Comparison of ENCODE assay signal across 27 cellular contexts in the genomic region with DNA sequence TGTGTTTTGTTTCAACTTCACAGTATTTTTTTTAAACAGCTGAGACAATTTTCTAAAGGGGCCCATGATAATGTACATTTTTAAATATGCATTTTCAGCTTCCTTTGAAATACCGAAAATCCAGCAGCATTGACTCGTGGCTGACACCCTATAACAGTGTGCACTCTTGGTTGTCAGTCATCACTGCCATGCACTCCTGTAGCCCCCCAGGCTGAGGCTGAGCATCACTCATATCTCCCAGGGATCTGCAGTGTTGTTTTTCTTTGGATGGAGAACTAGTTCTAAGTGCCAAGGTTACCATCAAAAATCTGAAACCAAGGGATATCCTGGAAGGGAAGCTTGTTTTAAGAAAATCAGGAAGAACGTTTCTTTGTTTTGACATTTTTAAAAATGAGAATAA.
DNase-seq lines count a peak whose midpoint lies in the region; ATAC-seq and TF ChIP-seq lines count a peak whose summit lies in the region.
"Had no signal": no experiment of that assay in that cellular context is flagged by ENCODE, and none has a peak within 500 bp of the region (broad histone marks: within the 10 kb centered on the region; RNA-seq: fewer than 3 reads in every experiment).

No MANE protein-coding gene starts in this region.

- H3K79me1 ChIP-seq in IMR-90 (ENCODE audit: low read depth in 1 of 2, low read length in 2 of 2) = peaks cover 0 to 4% of the 10 kb centered on the region in 2 experiments; a peak in 3 of 4 replicates
- no peaks in the 10 kb centered on the region for H3K79me1 ChIP-seq in mesenchymal stem cell (replicated peaks; ENCODE audit: low read length, poor library complexity, severe bottlenecking)

- peaks cover 58% of the 10 kb centered on the region for H3K4me1 Mint-ChIP-seq in activated CD4-positive, alpha-beta T cell treated with anti-CD3 and anti-CD28 coated beads for 36 hours
- peaks cover 0 to 15% (median 12%) of the 10 kb centered on the region in 3 donors for H3K4me1 Mint-ChIP-seq in CD8-positive, alpha-beta memory T cell
- H3K4me1 Mint-ChIP-seq: CD14-positive monocyte, IgD-negative memory B cell had no signal

- no TSS peak for BruUV-seq in IMR-90 (replicated peaks; lab: Mats Ljungman, UMichigan)

- H3K56ac ChIP-seq in IMR-90 (ENCODE audit: extremely low read depth, insufficient read depth, low read length) = peak overlapping the region; percentile 89

- H3K36me3 Mint-ChIP-seq in activated CD4-positive, alpha-beta T cell treated with anti-CD3 and anti-CD28 coated beads for 36 hours (ENCODE audit: low read depth) = no peaks in the 10 kb centered on the region
- H3K36me3 Mint-ChIP-seq in CD8-positive, alpha-beta memory T cell = no peaks in the 10 kb centered on the region
- H3K36me3 Mint-ChIP-seq: CD14-positive monocyte, IgD-negative memory B cell had no signal

- no peak overlapping the region for H2AK9ac ChIP-seq in IMR-90 (replicated peaks; ENCODE audit: low read depth, low read length, poor library complexity)

- CTCF ChIA-PET in activated CD4-positive, alpha-beta T cell treated with anti-CD3 and anti-CD28 coated beads for 36 hours (lab: Charles Lee) = interaction anchor here (1.0 kb wide), 1 partner anchor 17 kb away, joined by 5 read pairs; no protein-coding TSS in a partner anchor
- CTCF ChIA-PET in IMR-90 (lab: Yijun Ruan, JAX) = interaction anchor here (1.1 kb wide), 1 partner anchor 153 kb away, joined by 4 read pairs; no protein-coding TSS in a partner anchor
- CTCF ChIA-PET in CD8-positive, alpha-beta memory T cell (lab: Charles Lee) = no interaction called here

- H3K27me3 ChIP-seq in IMR-90 (ENCODE audit: control insufficient read depth, insufficient read depth, low read length) (no peaks in the 10 kb centered on the region), mesenchymal stem cell (ENCODE audit: control insufficient read depth in 1 of 2, insufficient read depth in 1 of 2, low read length in 2 of 2) (no peaks in the 10 kb centered on the region), smooth muscle cell (ENCODE audit: low read depth) (no peaks in the 10 kb centered on the region)
- H3K27me3 ChIP-seq in CD8-positive, alpha-beta memory T cell (ENCODE audit: insufficient read depth, low read length, poor library complexity, severe bottlenecking) = no peaks in the 10 kb centered on the region
- H3K27me3 ChIP-seq: BE2C, SJCRH30 had no signal

- WGBS in IMR-90 (ENCODE audit: extremely low coverage in 2 of 2, insufficient read length in 1 of 2), 2 experiments = no CpG with 5 or more reads among the region's 3 CpGs
- WGBS in mesenchymal stem cell = 100% methylated on average over 2 of the region's 3 CpGs
- 79% methylated on average over 3 of the region's 3 CpGs for WGBS in smooth muscle cell (ENCODE audit: low lambda C conversion rate)

- H3K4ac ChIP-seq in IMR-90 (ENCODE audit: low read depth, low read length) = peak overlapping the region; percentile 100
- peak overlapping the region in 1 of 2 experiments; percentile 76 for H3K4ac ChIP-seq in mesenchymal stem cell (ENCODE audit: low read depth in 1 of 2, low read length in 2 of 2)

- H3K9ac ChIP-seq in IMR-90 (ENCODE audit: low read depth, low read length) = peak overlapping the region; percentile 38
- H3K9ac ChIP-seq in mesenchymal stem cell (ENCODE audit: low read length) = no peak overlapping the region
- peak overlapping the region; percentile 10 for H3K9ac ChIP-seq in smooth muscle cell (ENCODE audit: low read depth)

- H4K91ac ChIP-seq in IMR-90 (ENCODE audit: insufficient read depth, low read depth, low read length) (peak overlapping the region; percentile 98), mesenchymal stem cell (ENCODE audit: low read length) (peak overlapping the region; percentile 95)

- H3K79me2 ChIP-seq in smooth muscle cell (ENCODE audit: low read depth) = no peaks in the 10 kb centered on the region

- H2BK12ac ChIP-seq in mesenchymal stem cell (ENCODE audit: low read length in 2 of 2) = peak overlapping the region in 1 of 2 experiments; percentile 69

- POLR2A ChIA-PET in activated CD4-positive, alpha-beta T cell treated with anti-CD3 and anti-CD28 coated beads for 36 hours (lab: Charles Lee) = interaction anchor here (0.6 kb wide), 1 partner anchor 27 kb away, joined by 3 read pairs; no protein-coding TSS in a partner anchor
- POLR2A ChIA-PET in IMR-90 (lab: Charles Lee; ENCODE audit: unreplicated experiment) = interaction anchor here (0.5 to 1.0 kb wide), 2 partner anchors 25 to 110 kb away, joined by 3 to 4 read pairs; no protein-coding TSS in a partner anchor
- POLR2A ChIA-PET in CD8-positive, alpha-beta memory T cell (lab: Charles Lee) = no interaction called here

- TF ChIP-seq CTCF in IMR-90 (conservative IDR thresholded peaks at IDR 0.05; ENCODE audit: low read depth, low read length) (no peak), smooth muscle cell (IDR thresholded peaks at IDR 0.05; ENCODE audit: borderline replicate concordance, insufficient read depth, poor library complexity, severe bottlenecking) (no peak)

- no peak overlapping the region for H3K4me3 ChIP-seq in IMR-90 (ENCODE audit: insufficient read depth, low read depth, low read length)
- no peak overlapping the region for H3K4me3 ChIP-seq in mesenchymal stem cell (ENCODE audit: insufficient read depth in 1 of 2, low read depth in 1 of 2, low read length in 2 of 2)
- no peak overlapping the region for H3K4me3 ChIP-seq in smooth muscle cell
- H3K4me3 ChIP-seq in CD8-positive, alpha-beta memory T cell (ENCODE audit: low read length) = no peak overlapping the region
- H3K4me3 ChIP-seq: SJCRH30 had no signal

- in situ Hi-C loops in IMR-90 (cut with MboI; ENCODE audit: low sequenced_read_pairs) = no loop called here

- H4K20me1 ChIP-seq in IMR-90 (ENCODE audit: insufficient read depth, low read length) (no peaks in the 10 kb centered on the region), smooth muscle cell (ENCODE audit: low read depth) (no peaks in the 10 kb centered on the region)

- no peak for DNase-seq in activated CD4-positive, alpha-beta T cell treated with anti-CD3 and anti-CD28 coated beads for 36 hours
- DNase-seq in activated CD4-positive, alpha-beta T cell treated with anti-CD3 and anti-CD28 coated beads for 48 hours = no peak
- DNase-seq in IMR-90 (no peak), mesenchymal stem cell (no peak), smooth muscle cell (lab: John Stamatoyannopoulos, UW; ENCODE audit: unreplicated experiment) (no peak), NCI-H2196 (lab: John Stamatoyannopoulos, UW; ENCODE audit: unreplicated experiment) (no peak)
- DNase-seq in CD8-positive, alpha-beta memory T cell = no peak
- DNase-seq: 8988T; ACHN; BE2C; Calu3; DMS153; DND-41; GOT3; NCI-H1092; NCI-H1417 treated with DMSO at 0.1 percent for 48 hours; NCI-H1694 treated with DMSO at 0.1 percent for 48 hours; NCI-H2081; NCI-H345; NCI-H774; NK-92 treated with Interleukin-12 subunit alpha and Interleukin-12 subunit beta, amount 100 ng/mL, for 24 hours; PC-3; SJCRH30 had no signal

- ATAC-seq in activated CD4-positive, alpha-beta T cell treated with anti-CD3 and anti-CD28 coated beads for 36 hours = peak; percentile 16
- ATAC-seq in IMR-90 (ENCODE audit: low read depth) = no peak
- no peak for ATAC-seq in GM18520 (IDR thresholded peaks at IDR 0.05; ENCODE audit: unreplicated experiment)
- ATAC-seq: PC-3, Right ventricle myocardium inferior had no signal

- H2BK20ac ChIP-seq in IMR-90 (ENCODE audit: low read depth, low read length) = peak overlapping the region; percentile 98

- H2BK15ac ChIP-seq in IMR-90 (ENCODE audit: low read depth, low read length) (peak overlapping the region; percentile 99), mesenchymal stem cell (ENCODE audit: low read depth, poor library complexity, severe bottlenecking) (no peak overlapping the region)

- H4K8ac ChIP-seq in IMR-90 (ENCODE audit: low read depth in 2 of 2, low read length in 2 of 2) (peak overlapping the region; percentile 89 to 98), mesenchymal stem cell (ENCODE audit: low read length) (peak overlapping the region; percentile 43)

- H3K4me1 ChIP-seq in IMR-90 (ENCODE audit: control insufficient read depth, insufficient read depth, low read length) (peaks cover 28% of the 10 kb centered on the region), mesenchymal stem cell (ENCODE audit: control insufficient read depth, insufficient read depth, low read depth, low read length) (peaks cover 8% of the 10 kb centered on the region), smooth muscle cell (ENCODE audit: low read depth) (peaks cover 9% of the 10 kb centered on the region)
- H3K4me1 ChIP-seq in CD8-positive, alpha-beta memory T cell (ENCODE audit: insufficient read depth, low read length) = peaks cover 27% of the 10 kb centered on the region
- H3K4me1 ChIP-seq: SJCRH30 had no signal

- peak overlapping the region; percentile 99 for H2BK5ac ChIP-seq in IMR-90 (ENCODE audit: low read depth, low read length, poor library complexity, severe bottlenecking)
- H2BK5ac ChIP-seq in mesenchymal stem cell (ENCODE audit: low read depth, low read length, poor library complexity, severe bottlenecking) = no peak overlapping the region

- no peak for TF ChIP-seq POLR2A in IMR-90 (IDR thresholded peaks at IDR 0.05; ENCODE audit: low read depth, low read length)

- peak overlapping the region; percentile 100 for H2AK5ac ChIP-seq in IMR-90 (ENCODE audit: low read depth, low read length)
- H2AK5ac ChIP-seq in mesenchymal stem cell (ENCODE audit: low read length, severe bottlenecking) = no peak overlapping the region

- H3K27ac ChIP-seq in IMR-90 (ENCODE audit: insufficient read depth, low read length) = peak overlapping the region; percentile 96
- H3K27ac ChIP-seq in mesenchymal stem cell (ENCODE audit: low read length, poor library complexity, severe bottlenecking) = no peak overlapping the region
- peak overlapping the region; percentile 99 for H3K27ac ChIP-seq in smooth muscle cell (ENCODE audit: low read depth)
- no peak overlapping the region for H3K27ac ChIP-seq in CD8-positive, alpha-beta memory T cell (ENCODE audit: low read depth, low read length)
- H3K27ac ChIP-seq: SJCRH30 had no signal

- no peak overlapping the region for H3K27ac Mint-ChIP-seq in activated CD4-positive, alpha-beta T cell treated with anti-CD3 and anti-CD28 coated beads for 36 hours
- H3K27ac Mint-ChIP-seq in CD8-positive, alpha-beta memory T cell = no peak overlapping the region
- H3K27ac Mint-ChIP-seq: CD14-positive monocyte, IgD-negative memory B cell had no signal

- H3K9me1 ChIP-seq in IMR-90 (ENCODE audit: insufficient read depth, low read length) = peaks cover 11% of the 10 kb centered on the region

- peak overlapping the region; percentile 76 for H2AFZ ChIP-seq in IMR-90 (replicated peaks; ENCODE audit: low read length, poor library complexity)
- H2AFZ ChIP-seq in mesenchymal stem cell (ENCODE audit: low read depth, low read length) = no peak overlapping the region
- peak overlapping the region; percentile 19 for H2AFZ ChIP-seq in smooth muscle cell (ENCODE audit: low read depth)

- TF ChIP-seq RAD21 in IMR-90 (IDR thresholded peaks at IDR 0.05; ENCODE audit: low read length) = no peak

- no peaks in the 10 kb centered on the region for H3K27me3 Mint-ChIP-seq in activated CD4-positive, alpha-beta T cell treated with anti-CD3 and anti-CD28 coated beads for 36 hours
- peaks cover 13 to 24% of the 10 kb centered on the region in 2 donors for H3K27me3 Mint-ChIP-seq in CD8-positive, alpha-beta memory T cell

- H3K4me2 ChIP-seq in IMR-90 (ENCODE audit: low read depth, low read length) (no peak overlapping the region), mesenchymal stem cell (ENCODE audit: low read length, poor library complexity, severe bottlenecking) (no peak overlapping the region), smooth muscle cell (peak overlapping the region; percentile 51)

- H3K9me3 Mint-ChIP-seq in activated CD4-positive, alpha-beta T cell treated with anti-CD3 and anti-CD28 coated beads for 36 hours (ENCODE audit: low read depth) = no peaks in the 10 kb centered on the region
- no peaks in the 10 kb centered on the region for H3K9me3 Mint-ChIP-seq in CD8-positive, alpha-beta memory T cell

- intact Hi-C loops in activated CD4-positive, alpha-beta T cell treated with anti-CD3 and anti-CD28 coated beads for 36 hours (cut with DNase I, micrococcal nuclease) = no loop called here
- intact Hi-C loops in IMR-90 (cut with micrococcal nuclease) = loop anchor here (5.0 kb wide), 2 partner anchors 47 to 147 kb away; no protein-coding TSS in a partner anchor

- peaks cover 24% of the 10 kb centered on the region for H3F3A ChIP-seq in smooth muscle cell (ENCODE audit: low read depth)

- H3K4me3 Mint-ChIP-seq in activated CD4-positive, alpha-beta T cell treated with anti-CD3 and anti-CD28 coated beads for 36 hours = no peak overlapping the region
- H3K4me3 Mint-ChIP-seq in CD8-positive, alpha-beta memory T cell = no peak overlapping the region
- H3K4me3 Mint-ChIP-seq: CD14-positive monocyte, IgD-negative memory B cell had no signal

- H2BK120ac ChIP-seq in IMR-90 (ENCODE audit: low read depth, low read length) (peak overlapping the region; percentile 99), mesenchymal stem cell (ENCODE audit: low read depth, low read length) (no peak overlapping the region)

- H4K5ac ChIP-seq in IMR-90 (ENCODE audit: low read depth, low read length) = peak overlapping the region; percentile 97

- peak overlapping the region; percentile 100 for H3K18ac ChIP-seq in IMR-90 (ENCODE audit: low read depth, low read length)
- H3K18ac ChIP-seq in mesenchymal stem cell (ENCODE audit: low read depth in 1 of 2, low read length in 2 of 2) = peak overlapping the region in 1 of 2 experiments; percentile 67

- no peaks in the 10 kb centered on the region for H3K36me3 ChIP-seq in IMR-90 (ENCODE audit: control insufficient read depth, insufficient read depth, low read length)
- no peaks in the 10 kb centered on the region for H3K36me3 ChIP-seq in mesenchymal stem cell (ENCODE audit: control insufficient read depth in 1 of 2, insufficient read depth in 2 of 2, low read depth in 1 of 2, low read length in 2 of 2)
- H3K36me3 ChIP-seq in smooth muscle cell (ENCODE audit: low read depth) = no peaks in the 10 kb centered on the region
- H3K36me3 ChIP-seq in CD8-positive, alpha-beta memory T cell (ENCODE audit: insufficient read depth, low read length) = no peaks in the 10 kb centered on the region
- H3K36me3 ChIP-seq: BE2C, SJCRH30 had no signal

- H3K23ac ChIP-seq in IMR-90 (ENCODE audit: low read depth, low read length) = peak overlapping the region; percentile 95; the same call in 1 of the 2 replicates
- H3K23ac ChIP-seq in mesenchymal stem cell (ENCODE audit: low read length in 2 of 2) = no peak overlapping the region

- H3K14ac ChIP-seq in IMR-90 (replicated peaks; ENCODE audit: low read depth, low read length) = peak overlapping the region; percentile 99
- no peak overlapping the region for H3K14ac ChIP-seq in mesenchymal stem cell (ENCODE audit: low read length in 2 of 2)

- dilution Hi-C loops in IMR-90 (cut with HindIII; ENCODE audit: low sequenced_read_pairs, unreplicated experiment) = no loop called here

- H3K9me3 ChIP-seq in IMR-90 (ENCODE audit: control insufficient read depth, insufficient read depth, low read length) (no peaks in the 10 kb centered on the region), mesenchymal stem cell (ENCODE audit: control insufficient read depth, low read length) (no peaks in the 10 kb centered on the region), smooth muscle cell (replicated peaks; ENCODE audit: low read depth) (no peaks in the 10 kb centered on the region)
- no peaks in the 10 kb centered on the region for H3K9me3 ChIP-seq in CD8-positive, alpha-beta memory T cell (ENCODE audit: low read length)
- H3K9me3 ChIP-seq: SJCRH30 had no signal

Comparison
In these comparisons a context has a peak if more than half of its experiments do, and no peak if none do; other contexts are left out.
1. H3K27ac ChIP-seq: peak in IMR-90 (single experiment) and smooth muscle cell (single experiment); none in mesenchymal stem cell (single experiment) and CD8-positive, alpha-beta memory T cell (single experiment).